ENCODE assay signal across 17 cellular contexts in the genomic region with DNA sequence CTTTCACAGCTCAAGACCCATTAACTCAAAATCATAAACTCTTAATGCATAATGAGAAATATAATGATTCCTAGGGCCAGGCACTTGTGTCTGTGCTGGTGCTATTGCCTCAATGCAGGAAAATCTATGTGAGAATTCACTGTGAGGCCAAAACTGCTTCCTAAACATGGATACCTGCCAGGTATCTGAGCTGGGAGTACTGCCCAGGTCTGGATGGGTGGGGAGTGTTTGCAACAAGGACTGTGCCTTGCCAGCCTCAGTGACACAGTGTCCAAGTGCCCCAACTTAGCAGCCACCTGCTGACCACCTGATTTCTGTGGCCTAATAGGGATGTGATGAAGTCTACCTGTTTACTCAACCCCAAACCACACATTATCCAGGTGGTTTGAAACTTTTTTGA. TPM values are rescaled to one million over a fixed set of nuclear protein-coding genes. Genes with fewer than 3 reads are reported as not detected.
"Had no signal": no experiment of that assay in that cellular context is flagged by ENCODE, and none has a peak within 500 bp of the region (broad histone marks: within the 10 kb centered on the region; RNA-seq: fewer than 3 reads in every experiment).

No MANE protein-coding gene starts in this region.

RNA-seq across cellular contexts. Expression of a gene that starts 2.2 kb away (rescaled TPM):
- total RNA-seq: chondrocyte, dermis microvascular lymphatic vessel endothelial cell, foreskin keratinocyte, glomerular endothelial cell, kidney epithelial cell, lung microvascular endothelial cell, myocyte had no signal

RNA-seq across cellular contexts. Expression of a gene that starts 22.2 kb away (rescaled TPM):
- total RNA-seq: dermis microvascular lymphatic vessel endothelial cell, esophagus mucosa, fibroblast of lung, glomerular endothelial cell, left cardiac atrium, left ventricle myocardium inferior, lower lobe of right lung, lung microvascular endothelial cell, mesenteric fat pad had no signal

RNA-seq across cellular contexts. Expression of a gene that starts 53.9 kb away (rescaled TPM):
- total RNA-seq: chondrocyte, dermis microvascular lymphatic vessel endothelial cell, endodermal cell, esophagus mucosa, fibroblast of lung, fibroblast of villous mesenchyme, foreskin keratinocyte, frontal cortex, glomerular endothelial cell, left cardiac atrium, lower leg skin, lower lobe of right lung, lung microvascular endothelial cell, myocyte had no signal
